ENCODE assay signal across 21 cellular contexts in genomic region chr3:37170513-37170912, GRCh38. TPM values are rescaled to one million over a fixed set of nuclear protein-coding genes. Genes with fewer than 3 reads are reported as not detected.
DNase-seq lines count a peak whose midpoint lies in the region; ATAC-seq, FAIRE-seq and TF ChIP-seq lines count a peak whose summit lies in the region.
"Had no signal": no experiment of that assay in that cellular context is flagged by ENCODE, and none has a peak within 500 bp of the region (broad histone marks: within the 10 kb centered on the region; RNA-seq: fewer than 3 reads in every experiment).

No MANE protein-coding gene starts in this region.

- no TSS peak for BruUV-seq in IMR-90 (replicated peaks; lab: Mats Ljungman, UMichigan)

- H3K9me3 ChIP-seq in IMR-90 (ENCODE audit: control insufficient read depth, insufficient read depth, low read length) (no peaks in the 10 kb centered on the region), T-helper 17 cell (ENCODE audit: control insufficient read depth, low read length, poor library complexity, severe bottlenecking) (no peaks in the 10 kb centered on the region), kidney (ENCODE audit: control insufficient read depth in 1 of 2, low read length in 2 of 2) (no peaks in the 10 kb centered on the region), skeletal muscle tissue (ENCODE audit: control insufficient read depth in 3 of 3, low read length in 3 of 3) (no peaks in the 10 kb centered on the region)
- H3K9me3 ChIP-seq: SJCRH30 had no signal

- in situ Hi-C loops in IMR-90 (cut with MboI; ENCODE audit: low sequenced_read_pairs): no loop called here

- H3K27ac ChIP-seq in IMR-90 (ENCODE audit: insufficient read depth, low read length) (peak overlapping the region; percentile 68; the same call in 1 of the 2 replicates), kidney (ENCODE audit: low read depth in 2 of 2, low read length in 2 of 2) (peak overlapping the region; percentile 20 to 26), skeletal muscle tissue (ENCODE audit: low read depth, low read length) (peak overlapping the region; percentile 54)
- H3K27ac ChIP-seq: SJCRH30 had no signal

- H3K4me3 Mint-ChIP-seq in T-helper 17 cell: no peak overlapping the region
- H3K4me3 Mint-ChIP-seq: T-helper 2 cell treated with Interferon-gamma antibody and Interleukin-4, amounts not matched to agents 5 μg/mL and 100 μg/mL, for 36 hours; WTC11 had no signal

- H2BK20ac ChIP-seq in IMR-90 (ENCODE audit: low read depth, low read length): no peak overlapping the region

- no peak for TF ChIP-seq RAD21 in IMR-90 (IDR thresholded peaks at IDR 0.05; ENCODE audit: low read length)

- peak overlapping the region in 1 of 2 experiments; percentile 36; a peak in 1 of 4 replicates for H4K8ac ChIP-seq in IMR-90 (ENCODE audit: low read depth in 2 of 2, low read length in 2 of 2)

- FAIRE-seq in kidney (lab: Jason Lieb, UNC): no peak
- FAIRE-seq: bronchial epithelial cell, GM12891 had no signal

- no peaks in the 10 kb centered on the region for H3K27me3 Mint-ChIP-seq in T-helper 17 cell

- no peaks in the 10 kb centered on the region for H3K27me3 ChIP-seq in IMR-90 (ENCODE audit: control insufficient read depth, insufficient read depth, low read length)
- no peaks in the 10 kb centered on the region for H3K27me3 ChIP-seq in skeletal muscle tissue (ENCODE audit: control insufficient read depth in 3 of 3, insufficient read depth in 3 of 3, low read length in 3 of 3)
- H3K27me3 ChIP-seq: SJCRH30 had no signal

- 0 out of 2 replicates have a peak overlapping the region, but pooled peaks have one; percentile 18 for H4K5ac ChIP-seq in IMR-90 (ENCODE audit: low read depth, low read length)

- TF ChIP-seq POLR2A in IMR-90 (IDR thresholded peaks at IDR 0.05; ENCODE audit: low read depth, low read length): no peak

- H3K23ac ChIP-seq in IMR-90 (ENCODE audit: low read depth, low read length): peak overlapping the region; percentile 10; the same call in 1 of the 2 replicates

- CTCF ChIA-PET in IMR-90 (lab: Yijun Ruan, JAX): interaction anchor here (1.4 kb wide), 1 partner anchor 24 kb away, joined by 9 read pairs; no protein-coding TSS in a partner anchor

- peak overlapping the region; percentile 82 for H2BK5ac ChIP-seq in IMR-90 (ENCODE audit: low read depth, low read length, poor library complexity, severe bottlenecking)

- DNase-seq in IMR-90: no peak
- no peak for DNase-seq in T-helper 17 cell
- DNase-seq in kidney: no peak
- DNase-seq in central memory CD4-positive, alpha-beta T cell: no peak
- no peak for DNase-seq in amniotic stem cell (lab: John Stamatoyannopoulos, UW)
- DNase-seq in NCI-H2227 (lab: John Stamatoyannopoulos, UW; ENCODE audit: unreplicated experiment): no peak
- DNase-seq: activated CD4-positive, alpha-beta T cell treated with anti-CD3 and anti-CD28 coated beads, Interleukin-2, amount 50 U/mL, for 48 hours; activated gamma-delta T cell; H7; NCI-H187 treated with DMSO at 0.1 percent for 48 hours; NCI-H226; PC-3; SJCRH30 had no signal

- peak overlapping the region; percentile 4; the same call in 1 of the 2 replicates for H3K14ac ChIP-seq in IMR-90 (replicated peaks; ENCODE audit: low read depth, low read length)

- no peak overlapping the region for H2AK9ac ChIP-seq in IMR-90 (replicated peaks; ENCODE audit: low read depth, low read length, poor library complexity)

- TF ChIP-seq CTCF in IMR-90 (conservative IDR thresholded peaks at IDR 0.05; ENCODE audit: low read depth, low read length) (no peak), kidney (IDR thresholded peaks at IDR 0.05; ENCODE audit: borderline replicate concordance, extremely low read depth, insufficient read depth) (no peak)

- peak overlapping the region; percentile 12 for H3K18ac ChIP-seq in IMR-90 (ENCODE audit: low read depth, low read length)

- peaks cover 2% of the 10 kb centered on the region for H3K36me3 Mint-ChIP-seq in T-helper 17 cell (ENCODE audit: low read depth)
- H3K36me3 Mint-ChIP-seq: WTC11 had no signal

- peaks cover 24% of the 10 kb centered on the region for H3K4me1 Mint-ChIP-seq in T-helper 17 cell

- peaks cover 9% of the 10 kb centered on the region for H3K9me1 ChIP-seq in IMR-90 (ENCODE audit: insufficient read depth, low read length)

- peak overlapping the region; percentile 16 for H3K4ac ChIP-seq in IMR-90 (ENCODE audit: low read depth, low read length)

- H3K56ac ChIP-seq in IMR-90 (ENCODE audit: extremely low read depth, insufficient read depth, low read length): no peak overlapping the region

- H3K4me1 ChIP-seq in IMR-90 (ENCODE audit: control insufficient read depth, insufficient read depth, low read length) (peaks cover 10% of the 10 kb centered on the region), kidney (ENCODE audit: control insufficient read depth in 1 of 2, insufficient read depth in 1 of 2, low read depth in 1 of 2, low read length in 2 of 2) (peaks cover 7 to 15% of the 10 kb centered on the region in 2 donors), skeletal muscle tissue (ENCODE audit: control insufficient read depth in 3 of 3, insufficient read depth in 3 of 3, low read length in 3 of 3) (peaks cover 16 to 30% (median 18%) of the 10 kb centered on the region in 3 donors)
- H3K4me1 ChIP-seq: SJCRH30 had no signal

- peaks cover 33% of the 10 kb centered on the region for H4K20me1 ChIP-seq in IMR-90 (ENCODE audit: insufficient read depth, low read length)

- H3K27ac Mint-ChIP-seq in T-helper 17 cell: peak overlapping the region; percentile 37
- H3K27ac Mint-ChIP-seq: T-helper 2 cell treated with Interferon-gamma antibody and Interleukin-4, amounts not matched to agents 5 μg/mL and 100 μg/mL, for 36 hours had no signal

- peaks cover 9% of the 10 kb centered on the region for H3K36me3 ChIP-seq in IMR-90 (ENCODE audit: control insufficient read depth, insufficient read depth, low read length)
- no peaks in the 10 kb centered on the region for H3K36me3 ChIP-seq in kidney (ENCODE audit: control insufficient read depth in 1 of 2, insufficient read depth in 2 of 2, low read length in 2 of 2)
- peaks cover 0 to 16% (median 3%) of the 10 kb centered on the region in 3 donors for H3K36me3 ChIP-seq in skeletal muscle tissue (ENCODE audit: control insufficient read depth in 3 of 3, insufficient read depth in 3 of 3, low read length in 3 of 3)

- H2BK15ac ChIP-seq in IMR-90 (ENCODE audit: low read depth, low read length): no peak overlapping the region

- ATAC-seq in IMR-90 (ENCODE audit: low read depth) (no peak), T-helper 17 cell (no peak), GM19467 (IDR thresholded peaks at IDR 0.05; ENCODE audit: unreplicated experiment) (no peak)
- ATAC-seq: PC-3, sciatic nerve, WTC11 had no signal

- intact Hi-C loops in IMR-90 (cut with micrococcal nuclease) (no loop called here), kidney (cut with DNase I) (no loop called here)

- H3K79me1 ChIP-seq in IMR-90 (ENCODE audit: low read depth in 1 of 2, low read length in 2 of 2): peaks cover 18 to 49% of the 10 kb centered on the region in 2 experiments

- 67% methylated on average over 6 of the region's 9 CpGs; no CpG with 5 or more reads in 1 of the 2 experiments for WGBS in IMR-90 (ENCODE audit: extremely low coverage in 2 of 2, insufficient read length in 1 of 2), 2 experiments

- dilution Hi-C loops in IMR-90 (cut with HindIII; ENCODE audit: low sequenced_read_pairs, unreplicated experiment): no loop called here

- H2BK120ac ChIP-seq in IMR-90 (ENCODE audit: low read depth, low read length): no peak overlapping the region

- H3K4me3 ChIP-seq in IMR-90 (ENCODE audit: insufficient read depth, low read depth, low read length) (no peak overlapping the region), kidney (ENCODE audit: low read length in 2 of 2) (no peak overlapping the region), skeletal muscle tissue (ENCODE audit: low read length in 3 of 3) (no peak overlapping the region)
- H3K4me3 ChIP-seq: lung, SJCRH30 had no signal

- H2AFZ ChIP-seq in IMR-90 (replicated peaks; ENCODE audit: low read length, poor library complexity): no peak overlapping the region

- H3K9ac ChIP-seq in IMR-90 (ENCODE audit: low read depth, low read length): no peak overlapping the region
- no peak overlapping the region for H3K9ac ChIP-seq in kidney (ENCODE audit: low read length in 2 of 2)
- H3K9ac ChIP-seq in skeletal muscle tissue (ENCODE audit: low read depth in 1 of 3, low read length in 3 of 3): peak overlapping the region in 2 of 3 donors; percentile 65 to 71

- POLR2A ChIA-PET in IMR-90 (lab: Charles Lee; ENCODE audit: unreplicated experiment): interaction anchor here (1.4 kb wide), 1 partner anchor 105 kb away, joined by 5 read pairs; no protein-coding TSS in a partner anchor

- peak overlapping the region; percentile 53; the same call in 1 of the 2 replicates for H2AK5ac ChIP-seq in IMR-90 (ENCODE audit: low read depth, low read length)

- no peak overlapping the region for H4K91ac ChIP-seq in IMR-90 (ENCODE audit: insufficient read depth, low read depth, low read length)

- H3K4me2 ChIP-seq in IMR-90 (ENCODE audit: low read depth, low read length): peak overlapping the region; percentile 66; the same call in 1 of the 2 replicates

TF ChIP-seq in IMR-90, 13 proteins besides CTCF, POLR2A, EP300 and RAD21 (continues in another document):
- TF ChIP-seq, protein P1, sequence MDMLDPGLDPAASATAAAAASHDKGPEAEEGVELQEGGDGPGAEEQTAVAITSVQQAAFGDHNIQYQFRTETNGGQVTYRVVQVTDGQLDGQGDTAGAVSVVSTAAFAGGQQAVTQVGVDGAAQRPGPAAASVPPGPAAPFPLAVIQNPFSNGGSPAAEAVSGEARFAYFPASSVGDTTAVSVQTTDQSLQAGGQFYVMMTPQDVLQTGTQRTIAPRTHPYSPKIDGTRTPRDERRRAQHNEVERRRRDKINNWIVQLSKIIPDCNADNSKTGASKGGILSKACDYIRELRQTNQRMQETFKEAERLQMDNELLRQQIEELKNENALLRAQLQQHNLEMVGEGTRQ (IDR thresholded peaks at IDR 0.05; ENCODE audit: low read depth, low read length): no peak
- no peak for TF ChIP-seq CHD1 (IDR thresholded peaks at IDR 0.05; ENCODE audit: low read depth, low read length)
- TF ChIP-seq, protein P2, sequence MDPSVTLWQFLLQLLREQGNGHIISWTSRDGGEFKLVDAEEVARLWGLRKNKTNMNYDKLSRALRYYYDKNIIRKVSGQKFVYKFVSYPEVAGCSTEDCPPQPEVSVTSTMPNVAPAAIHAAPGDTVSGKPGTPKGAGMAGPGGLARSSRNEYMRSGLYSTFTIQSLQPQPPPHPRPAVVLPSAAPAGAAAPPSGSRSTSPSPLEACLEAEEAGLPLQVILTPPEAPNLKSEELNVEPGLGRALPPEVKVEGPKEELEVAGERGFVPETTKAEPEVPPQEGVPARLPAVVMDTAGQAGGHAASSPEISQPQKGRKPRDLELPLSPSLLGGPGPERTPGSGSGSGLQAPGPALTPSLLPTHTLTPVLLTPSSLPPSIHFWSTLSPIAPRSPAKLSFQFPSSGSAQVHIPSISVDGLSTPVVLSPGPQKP (IDR thresholded peaks at IDR 0.05; ENCODE audit: borderline replicate concordance, low read depth, low read length): no peak

RNA-seq across cellular contexts. Expression of gene LRRFIP2, which starts 3.9 kb away (rescaled TPM):
- total RNA-seq in IMR-90 (2012; rRNA removed) (20.6 and 45.8 TPM in 2 replicates), T-helper 17 cell (10 to 100 TPM; 45.4 to 51.6 TPM), kidney (61.4 TPM), skeletal muscle tissue (33.9 TPM)
- polyA plus RNA-seq in IMR-90 (2012; rRNA removed) (27.6 and 31.0 TPM in 2 replicates), kidney (ENCODE audit: insufficient read depth, low read depth, low replicate concordance) (26.1 TPM)
- polyA plus RNA-seq in IMR-90 (2012; cell fraction: cytosol; rRNA removed): 6.4 and 9.3 TPM in 2 replicates
- 8.9 and 43.4 TPM in 2 replicates for polyA plus RNA-seq in IMR-90 (2012; cell fraction: nucleus; rRNA removed; ENCODE audit: low replicate concordance)

Comparison
In these comparisons a context has a peak if more than half of its experiments do, and no peak if none do; other contexts are left out.
1. H3K9ac ChIP-seq: peak in skeletal muscle tissue (2 of 3); none in IMR-90 (single experiment) and kidney (0 of 2).
2. Peak in every context shown above with its lines, with median percentiles within 50 percentile points of each other: H3K27ac ChIP-seq.